17 cellular contexts compared by ENCODE assay signal in the genomic region with DNA sequence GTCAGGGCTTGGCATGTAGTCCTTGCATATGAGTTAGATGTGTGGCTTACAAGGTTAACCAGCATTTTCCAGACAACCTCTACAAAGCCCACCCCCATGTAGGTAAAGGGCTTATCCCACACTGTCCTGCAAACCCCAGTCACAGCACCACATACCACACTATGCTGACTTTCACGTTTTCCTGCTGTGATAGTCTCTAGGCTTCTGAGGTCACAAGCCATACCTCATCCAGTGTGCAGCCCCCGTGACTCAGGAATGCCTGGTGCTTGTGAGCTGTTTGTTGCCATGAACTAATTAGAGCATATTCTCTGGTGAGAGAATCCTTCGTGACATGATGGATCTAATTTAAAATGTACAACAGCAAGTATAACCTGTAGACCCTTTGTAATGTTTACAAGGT. TPM values are rescaled to one million over a fixed set of nuclear protein-coding genes. Genes with fewer than 3 reads are reported as not detected.
DNase-seq lines count a peak whose midpoint lies in the region; ATAC-seq and TF ChIP-seq lines count a peak whose summit lies in the region.
"Had no signal": no experiment of that assay in that cellular context is flagged by ENCODE, and none has a peak within 500 bp of the region (broad histone marks: within the 10 kb centered on the region; RNA-seq: fewer than 3 reads in every experiment).

No MANE protein-coding gene starts in this region.

- intact Hi-C loops in right cardiac atrium (cut with DNase I), result no loop called here

- peak overlapping the region in 5 of 8 donors; percentile 20 to 82 (median 34) for H3K27ac Mint-ChIP-seq in CD8-positive, alpha-beta memory T cell
- H3K27ac Mint-ChIP-seq in activated CD8-positive, alpha-beta T cell treated with anti-CD3 and anti-CD28 coated beads, Interleukin-2, amount 10 ng/mL, durations not matched to agents 7 days and 5 days, result no peak overlapping the region
- H3K27ac Mint-ChIP-seq in neural progenitor cell, result no peak overlapping the region

- ATAC-seq in activated CD8-positive, alpha-beta T cell treated with anti-CD3 and anti-CD28 coated beads, Interleukin-2, amount 10 ng/mL, durations not matched to agents 7 days and 5 days, result peak; percentile 30
- ATAC-seq in right cardiac atrium (peak; percentile 64 to 68), HG02852 (IDR thresholded peaks at IDR 0.05; ENCODE audit: unreplicated experiment) (no peak)

- H3K9ac ChIP-seq in neural progenitor cell, result no peak overlapping the region
- no peak overlapping the region for H3K9ac ChIP-seq in SK-N-SH

- no peak for TF ChIP-seq CTCF in neural progenitor cell (IDR thresholded peaks at IDR 0.05)
- TF ChIP-seq CTCF in SK-N-SH (IDR thresholded peaks at IDR 0.05), result no peak

- H3K27ac ChIP-seq in CD8-positive, alpha-beta memory T cell (ENCODE audit: low read depth, low read length), result no peak overlapping the region
- H3K27ac ChIP-seq in right cardiac atrium (ENCODE audit: low read length), result no peak overlapping the region
- H3K27ac ChIP-seq in neural progenitor cell, result no peak overlapping the region
- no peak overlapping the region for H3K27ac ChIP-seq in SK-N-SH (ENCODE audit: low read depth in 2 of 2, low read length in 1 of 2)
- H3K27ac ChIP-seq: neutrophil had no signal

- H3K36me3 ChIP-seq in CD8-positive, alpha-beta memory T cell (ENCODE audit: insufficient read depth, low read length), result peaks cover 35% of the 10 kb centered on the region
- H3K36me3 ChIP-seq in neural progenitor cell, result no peaks in the 10 kb centered on the region
- peaks cover 73 to 87% of the 10 kb centered on the region in 2 experiments for H3K36me3 ChIP-seq in SK-N-SH (replicated peaks in 1 of 2; ENCODE audit: control insufficient read depth in 1 of 2, insufficient read depth in 2 of 2, low read length in 1 of 2)

- peaks cover 0 to 11% (median 5%) of the 10 kb centered on the region in 3 donors for H3K4me1 Mint-ChIP-seq in CD8-positive, alpha-beta memory T cell
- no peaks in the 10 kb centered on the region for H3K4me1 Mint-ChIP-seq in activated CD8-positive, alpha-beta T cell treated with anti-CD3 and anti-CD28 coated beads, Interleukin-2, amount 10 ng/mL, durations not matched to agents 7 days and 5 days (ENCODE audit: low read depth)
- H3K4me1 Mint-ChIP-seq in neural progenitor cell, result peaks cover 24% of the 10 kb centered on the region

- H3K36me3 Mint-ChIP-seq in CD8-positive, alpha-beta memory T cell, result peaks cover 7 to 78% (median 19%) of the 10 kb centered on the region in 3 donors
- H3K36me3 Mint-ChIP-seq in activated CD8-positive, alpha-beta T cell treated with anti-CD3 and anti-CD28 coated beads, Interleukin-2, amount 10 ng/mL, durations not matched to agents 7 days and 5 days (ENCODE audit: low read depth), result peaks cover 48% of the 10 kb centered on the region
- peaks cover 12% of the 10 kb centered on the region for H3K36me3 Mint-ChIP-seq in neural progenitor cell

- H3F3A ChIP-seq in neural progenitor cell (ENCODE audit: low read depth) (peaks cover 3% of the 10 kb centered on the region), SK-N-SH (replicated peaks; ENCODE audit: insufficient read depth) (peaks cover 12% of the 10 kb centered on the region)

- H3K27me3 Mint-ChIP-seq in CD8-positive, alpha-beta memory T cell, result no peaks in the 10 kb centered on the region
- H3K27me3 Mint-ChIP-seq in activated CD8-positive, alpha-beta T cell treated with anti-CD3 and anti-CD28 coated beads, Interleukin-2, amount 10 ng/mL, durations not matched to agents 7 days and 5 days (ENCODE audit: low read depth), result no peaks in the 10 kb centered on the region
- no peaks in the 10 kb centered on the region for H3K27me3 Mint-ChIP-seq in neural progenitor cell (ENCODE audit: insufficient read depth, low read depth)
- H3K27me3 Mint-ChIP-seq: CD4-positive, alpha-beta memory T cell had no signal

- no peaks in the 10 kb centered on the region for H3K4me1 ChIP-seq in CD8-positive, alpha-beta memory T cell (ENCODE audit: insufficient read depth, low read length)
- H3K4me1 ChIP-seq in right cardiac atrium (ENCODE audit: control insufficient read depth, insufficient read depth, low read length), result no peaks in the 10 kb centered on the region
- H3K4me1 ChIP-seq in neural progenitor cell, result no peaks in the 10 kb centered on the region
- H3K4me1 ChIP-seq in SK-N-SH (ENCODE audit: control insufficient read depth in 1 of 2, insufficient read depth in 2 of 2, low read depth in 1 of 2, low read length in 1 of 2), result peaks cover 0 to 10% of the 10 kb centered on the region in 2 experiments; a peak in 3 of 4 replicates

- no peak for DNase-seq in CD8-positive, alpha-beta memory T cell
- DNase-seq in activated CD8-positive, alpha-beta T cell treated with anti-CD3 and anti-CD28 coated beads, Interleukin-2, amount 10 ng/mL, durations not matched to agents 7 days and 5 days, result no peak
- DNase-seq in right cardiac atrium (no peak), neural progenitor cell (ENCODE audit: low spot score) (peak; percentile 4), SKM-1 treated with dmso at 0.1 percent for 144 hours (lab: John Stamatoyannopoulos, UW; ENCODE audit: unreplicated experiment) (no peak), SK-N-SH (no peak)
- DNase-seq: activated CD4-positive, alpha-beta T cell treated with anti-CD3 and anti-CD28 coated beads for 4 hours; activated effector memory CD4-positive, alpha-beta T cell treated with Interleukin-2 at 50 U/mL for 16 hours; amniotic stem cell; caudate nucleus; CD4-positive, alpha-beta memory T cell; DMS153; hippocampal formation; NCI-H2171; NCI-H69 had no signal

- H3K4me2 ChIP-seq in neural progenitor cell, result no peak overlapping the region
- no peak overlapping the region for H3K4me2 ChIP-seq in SK-N-SH

- 60% methylated on average over 3 of the region's 3 CpGs for WGBS in right cardiac atrium
- WGBS in SK-N-SH (ENCODE audit: low lambda C conversion rate), result 98% methylated on average over 3 of the region's 3 CpGs

- no peak for TF ChIP-seq EP300 in SK-N-SH (IDR thresholded peaks at IDR 0.05; ENCODE audit: borderline replicate concordance in 1 of 2, low read depth in 1 of 2, low read length in 1 of 2)

- no peak for TF ChIP-seq RAD21 in SK-N-SH (IDR thresholded peaks at IDR 0.05; ENCODE audit: low read length)

- H3K27me3 ChIP-seq in CD8-positive, alpha-beta memory T cell (ENCODE audit: insufficient read depth, low read length, poor library complexity, severe bottlenecking), result no peaks in the 10 kb centered on the region
- H3K27me3 ChIP-seq in right cardiac atrium (ENCODE audit: control insufficient read depth, insufficient read depth) (no peaks in the 10 kb centered on the region), neural progenitor cell (no peaks in the 10 kb centered on the region), SK-N-SH (ENCODE audit: insufficient read depth) (no peaks in the 10 kb centered on the region)
- H3K27me3 ChIP-seq: neutrophil had no signal

- H3K4me3 Mint-ChIP-seq in CD8-positive, alpha-beta memory T cell, result no peak overlapping the region
- H3K4me3 Mint-ChIP-seq in activated CD8-positive, alpha-beta T cell treated with anti-CD3 and anti-CD28 coated beads, Interleukin-2, amount 10 ng/mL, durations not matched to agents 7 days and 5 days, result no peak overlapping the region
- H3K4me3 Mint-ChIP-seq in neural progenitor cell, result no peak overlapping the region
- H3K4me3 Mint-ChIP-seq: CD4-positive, alpha-beta memory T cell had no signal

- POLR2A ChIA-PET in CD8-positive, alpha-beta memory T cell (lab: Charles Lee), result interaction anchor here (0.7 kb wide), 2 partner anchors 37 to 222 kb away, joined by 4 to 5 read pairs; no protein-coding TSS in a partner anchor
- POLR2A ChIA-PET in activated CD8-positive, alpha-beta T cell treated with anti-CD3 and anti-CD28 coated beads, Interleukin-2, amount 10 ng/mL, durations not matched to agents 7 days and 5 days (lab: Charles Lee), result no interaction called here
- POLR2A ChIA-PET in SK-N-SH (lab: Yijun Ruan, JAX), result interaction anchor here (0.8 kb wide), 1 partner anchor 51 kb away, joined by 4 read pairs; a partner anchor contains a TSS

- no peaks in the 10 kb centered on the region for H3K79me2 ChIP-seq in neural progenitor cell (ENCODE audit: low read depth)
- H3K79me2 ChIP-seq in SK-N-SH (ENCODE audit: insufficient read depth), result 0 out of 2 replicates have a peak, but pooled peaks cover 6% of the 10 kb centered on the region

- no peaks in the 10 kb centered on the region for H3K9me3 ChIP-seq in CD8-positive, alpha-beta memory T cell (ENCODE audit: low read length)
- H3K9me3 ChIP-seq in right cardiac atrium (ENCODE audit: control insufficient read depth, low read length), result no peaks in the 10 kb centered on the region
- H3K9me3 ChIP-seq in neural progenitor cell (ENCODE audit: low read depth), result no peaks in the 10 kb centered on the region
- H3K9me3 ChIP-seq in SK-N-SH, result no peaks in the 10 kb centered on the region
- H3K9me3 ChIP-seq: neutrophil had no signal

- CTCF ChIA-PET in CD8-positive, alpha-beta memory T cell (lab: Charles Lee), result interaction anchor here (1.0 kb wide), 1 partner anchor 405 kb away, joined by 5 read pairs; no protein-coding TSS in a partner anchor
- CTCF ChIA-PET in activated CD8-positive, alpha-beta T cell treated with anti-CD3 and anti-CD28 coated beads, Interleukin-2, amount 10 ng/mL, durations not matched to agents 7 days and 5 days (lab: Charles Lee), result interaction anchor here (1.5 kb wide), 1 partner anchor 12 kb away, joined by 3 read pairs; no protein-coding TSS in a partner anchor
- CTCF ChIA-PET in SK-N-SH (lab: Yijun Ruan, JAX), result interaction anchor here (0.6 kb wide), 1 partner anchor 245 kb away, joined by 3 read pairs; no protein-coding TSS in a partner anchor

- no peaks in the 10 kb centered on the region for H3K9me3 Mint-ChIP-seq in CD8-positive, alpha-beta memory T cell
- H3K9me3 Mint-ChIP-seq in activated CD8-positive, alpha-beta T cell treated with anti-CD3 and anti-CD28 coated beads, Interleukin-2, amount 10 ng/mL, durations not matched to agents 7 days and 5 days (ENCODE audit: insufficient read depth), result no peaks in the 10 kb centered on the region
- no peaks in the 10 kb centered on the region for H3K9me3 Mint-ChIP-seq in neural progenitor cell
- H3K9me3 Mint-ChIP-seq: CD4-positive, alpha-beta memory T cell had no signal

- H3K9me2 ChIP-seq in SK-N-SH, result no peaks in the 10 kb centered on the region

- H3K4me3 ChIP-seq in CD8-positive, alpha-beta memory T cell (ENCODE audit: low read length), result no peak overlapping the region
- no peak overlapping the region for H3K4me3 ChIP-seq in right cardiac atrium (ENCODE audit: low read length)
- H3K4me3 ChIP-seq in neural progenitor cell, result no peak overlapping the region
- H3K4me3 ChIP-seq in SK-N-SH (ENCODE audit: low read depth in 2 of 2, low read length in 1 of 2), result no peak overlapping the region

- H2AFZ ChIP-seq in neural progenitor cell (replicated peaks) (no peak overlapping the region), SK-N-SH (ENCODE audit: low read depth) (no peak overlapping the region)

- H4K20me1 ChIP-seq in neural progenitor cell (ENCODE audit: low read depth) (no peaks in the 10 kb centered on the region), SK-N-SH (ENCODE audit: insufficient read depth) (no peaks in the 10 kb centered on the region)

RNA-seq across cellular contexts. Expression of a gene that starts 50.8 kb away (rescaled TPM):
- 100 to 1,000 TPM in 1 of 2 experiments, 10 to 100 TPM in 1; 95.2 to 108 TPM for total RNA-seq in CD8-positive, alpha-beta memory T cell
- 63.2 TPM for polyA plus RNA-seq in CD8-positive, alpha-beta memory T cell
- 100 to 1,000 TPM in 1 of 2 experiments, 10 to 100 TPM in 1; 98.4 to 105 TPM for total RNA-seq in activated CD8-positive, alpha-beta T cell treated with anti-CD3 and anti-CD28 coated beads, Interleukin-2, amount 10 ng/mL, durations not matched to agents 7 days and 5 days
- 10 to 100 TPM; 36.3 to 50.0 (median 40.9) TPM for total RNA-seq in right cardiac atrium
- 7.7 TPM for polyA plus RNA-seq in right cardiac atrium
- 17.2 and 21.5 TPM in 2 replicates for total RNA-seq in neural progenitor cell (ENCODE audit: low replicate concordance)
- 18.6 and 20.9 TPM in 2 replicates for polyA plus RNA-seq in SK-N-SH (2012; rRNA removed)
- polyA plus RNA-seq in SK-N-SH (2012; cell fraction: cytosol; rRNA removed), result 15.1 and 17.1 TPM in 2 replicates
- 25.4 and 34.0 TPM in 2 replicates for polyA plus RNA-seq in SK-N-SH (2012; cell fraction: nucleus; rRNA removed)

Comparison
In these comparisons a context has a peak if more than half of its experiments do, and no peak if none do; other contexts are left out.
1. H3K27ac Mint-ChIP-seq: peak in CD8-positive, alpha-beta memory T cell (5 of 8); none in activated CD8-positive, alpha-beta T cell treated with anti-CD3 and anti-CD28 coated beads, Interleukin-2, amount 10 ng/mL, durations not matched to agents 7 days and 5 days (single experiment) and neural progenitor cell (single experiment).